14 cellular contexts compared by ENCODE assay signal in genomic region chr16:67930191-67930590, GRCh38. TPM values are rescaled to one million over a fixed set of nuclear protein-coding genes. Genes with fewer than 3 reads are reported as not detected.
DNase-seq lines count a peak whose midpoint lies in the region; ATAC-seq, FAIRE-seq and TF ChIP-seq lines count a peak whose summit lies in the region.
"Had no signal": no experiment of that assay in that cellular context is flagged by ENCODE, and none has a peak within 500 bp of the region (broad histone marks: within the 10 kb centered on the region; RNA-seq: fewer than 3 reads in every experiment).

No MANE protein-coding gene starts in this region.

- H3K9me3 ChIP-seq in GM12878 (replicated peaks; ENCODE audit: control insufficient read depth, insufficient read depth, low read length) (no peaks in the 10 kb centered on the region), pancreas (no peaks in the 10 kb centered on the region)

- ATAC-seq in activated CD8-positive, alpha-beta memory T cell treated with anti-CD3 and anti-CD28 coated beads, Interleukin-2, amount 10 ng/mL, durations not matched to agents 7 days and 5 days = no peak
- ATAC-seq in GM12878 = no peak
- ATAC-seq in pancreas = no peak
- ATAC-seq in GM21526 (IDR thresholded peaks at IDR 0.05; ENCODE audit: low FRiP score, unreplicated experiment) = no peak

- H3K27me3 ChIP-seq in GM12878 (replicated peaks in 1 of 2; ENCODE audit: control insufficient read depth in 2 of 2, insufficient read depth in 2 of 2, low read length in 1 of 2) (no peaks in the 10 kb centered on the region), pancreas (no peaks in the 10 kb centered on the region)

- no TSS peak for BruUV-seq in GM12878 (replicated peaks; lab: Mats Ljungman, UMichigan)
- no TSS peak for BruUV-seq in MCF 10A (replicated peaks; lab: Mats Ljungman, UMichigan)

- no peaks in the 10 kb centered on the region for H3K27me3 Mint-ChIP-seq in activated CD8-positive, alpha-beta memory T cell treated with anti-CD3 and anti-CD28 coated beads, Interleukin-2, amount 10 ng/mL, durations not matched to agents 7 days and 5 days
- H3K27me3 Mint-ChIP-seq in CD14-positive monocyte (ENCODE audit: low read depth in 3 of 3) = peaks cover 0 to 2% (median 0%) of the 10 kb centered on the region in 3 donors
- H3K27me3 Mint-ChIP-seq in MCF 10A (ENCODE audit: insufficient read depth, unreplicated experiment) = no peaks in the 10 kb centered on the region
- H3K27me3 Mint-ChIP-seq: CD4-positive, CD25-positive, alpha-beta regulatory T cell; IgD-negative memory B cell had no signal

- CTCF ChIA-PET in activated CD8-positive, alpha-beta memory T cell treated with anti-CD3 and anti-CD28 coated beads, Interleukin-2, amount 10 ng/mL, durations not matched to agents 7 days and 5 days (lab: Charles Lee) = interaction anchor here (1.3 to 2.0 kb wide), 2 partner anchors 47 to 115 kb away, joined by 4 to 12 read pairs; no protein-coding TSS in a partner anchor
- CTCF ChIA-PET in GM12878 (lab: Yijun Ruan, JAX) = interaction anchor here (0.6 to 3.7 kb wide), 4 partner anchors 16 to 257 kb away, joined by 3 to 18 read pairs (median 9); partner anchors contain the start of gene NRN1L
- CTCF ChIA-PET in MCF 10A (lab: Yijun Ruan, JAX) = interaction anchor here (0.6 to 6.1 kb wide), 6 partner anchors 12 to 409 kb away, joined by 3 to 67 read pairs (median 8); partner anchors contain the start of genes CTCF and NRN1L

- DNase-seq in activated CD8-positive, alpha-beta memory T cell treated with anti-CD3 and anti-CD28 coated beads, Interleukin-2, amount 10 ng/mL, durations not matched to agents 7 days and 5 days = peak; percentile 41
- no peak for DNase-seq in activated CD8-positive, alpha-beta memory T cell treated with anti-CD3 and anti-CD28 coated beads for 24 hours
- DNase-seq in CD14-positive monocyte (ENCODE audit: low spot score) (peak; percentile 44), GM12878 (ENCODE audit: low read depth, low spot score) (no peak), pancreas (peak in 1 of 6 donors; percentile 78), Ammon's horn (ENCODE audit: low spot score) (no peak), MCF 10A (ENCODE audit: unreplicated experiment) (no peak)
- DNase-seq: CD4-positive, CD25-positive, alpha-beta regulatory T cell; GM23248; KG1 had no signal

- in situ Hi-C loops in GM12878 (cut with MboI) = no loop called here

- SMC1A ChIA-PET in GM12878 (lab: Charles Lee; ENCODE audit: uncharacterized antibody, unreplicated experiment) = interaction anchor here (2.5 kb wide), 1 partner anchor 113 kb away, joined by 5 read pairs; no protein-coding TSS in a partner anchor

- no peak overlapping the region for H3K4me2 ChIP-seq in GM12878 (ENCODE audit: control insufficient read depth, insufficient read depth)

- RAD21 ChIA-PET in GM12878 (lab: Charles Lee; ENCODE audit: unreplicated experiment) = no interaction called here

- H3K36me3 Mint-ChIP-seq in activated CD8-positive, alpha-beta memory T cell treated with anti-CD3 and anti-CD28 coated beads, Interleukin-2, amount 10 ng/mL, durations not matched to agents 7 days and 5 days = peaks cover 17% of the 10 kb centered on the region
- H3K36me3 Mint-ChIP-seq in CD14-positive monocyte = peaks cover 48 to 81% of the 10 kb centered on the region in 2 donors
- H3K36me3 Mint-ChIP-seq in MCF 10A (ENCODE audit: insufficient read depth, unreplicated experiment) = peaks cover 33% of the 10 kb centered on the region

- no peak overlapping the region for H2AFZ ChIP-seq in GM12878 (ENCODE audit: control insufficient read depth, low read depth, low read length)
- H2AFZ ChIP-seq: GM23248 had no signal

- no peak for TF ChIP-seq EP300 in GM12878 (IDR thresholded peaks at IDR 0.05; ENCODE audit: borderline replicate concordance in 1 of 2, control insufficient read depth in 1 of 2, low read depth in 2 of 2, low read length in 2 of 2)

- H3K4me1 Mint-ChIP-seq in activated CD8-positive, alpha-beta memory T cell treated with anti-CD3 and anti-CD28 coated beads, Interleukin-2, amount 10 ng/mL, durations not matched to agents 7 days and 5 days = peaks cover 11% of the 10 kb centered on the region
- H3K4me1 Mint-ChIP-seq in CD14-positive monocyte (peaks cover 12% of the 10 kb centered on the region), MCF 10A (ENCODE audit: insufficient read depth, unreplicated experiment) (peaks cover 15% of the 10 kb centered on the region)

- H3K36me3 ChIP-seq in GM12878 (ENCODE audit: control insufficient read depth in 2 of 2, insufficient read depth in 2 of 2, low read length in 1 of 2) = peaks cover 19 to 39% of the 10 kb centered on the region in 2 experiments
- H3K36me3 ChIP-seq in pancreas = peaks cover 0 to 5% (median 0%) of the 10 kb centered on the region in 3 donors

- 95% methylated on average over 14 of the region's 14 CpGs for WGBS in GM12878 (ENCODE audit: insufficient coverage, insufficient replicate concordance, low lambda C conversion rate, missing lambda C conversion rate)
- WGBS in pancreas, 2 donors = 42 to 49% methylated on average over 14 of the region's 14 CpGs

- peak; percentile 56; the same call in 1 of the 2 replicates for TF ChIP-seq POLR2A in GM12878 (IDR thresholded peaks at IDR 0.05; ENCODE audit: low read depth, low read length)

- FAIRE-seq in GM12878 (lab: Jason Lieb, UNC) (no peak), pancreas (lab: Jason Lieb, UNC) (no peak)
- FAIRE-seq: A204.1, GM19239 had no signal

- intact Hi-C loops in CD14-positive monocyte (cut with micrococcal nuclease) (loop anchor here (5.0 to 10.0 kb wide), 3 partner anchors 33 to 115 kb away; partner anchors contain the start of gene EDC4 (in 1 of the 2)), GM12878 (cut with micrococcal nuclease; ENCODE audit: unreplicated experiment) (no loop called here), pancreas (cut with DNase I) (loop anchor here in 2 of 3 donors (5.0 to 10.0 kb wide), 4 partner anchors 33 to 405 kb away; partner anchors contain the start of genes NRN1L (in 1 of the 2) and RIPOR1 (in 1 of the 2)), MCF 10A (cut with micrococcal nuclease) (no loop called here)

- no peak overlapping the region for H3K9ac ChIP-seq in GM12878 (ENCODE audit: control insufficient read depth, insufficient read depth, low read length)
- H3K9ac ChIP-seq: GM23248 had no signal

- no peak for TF ChIP-seq RAD21 in GM12878 (IDR thresholded peaks at IDR 0.05; ENCODE audit: insufficient read depth, low read depth, low read length)

- peaks cover 6% of the 10 kb centered on the region for H3K79me2 ChIP-seq in GM12878 (ENCODE audit: control insufficient read depth, insufficient read depth, low read length)

- POLR2A ChIA-PET in GM12878 (lab: Charles Lee) (interaction anchor here (0.5 kb wide), 1 partner anchor 9 kb away, joined by 3 read pairs; no protein-coding TSS in a partner anchor), MCF 10A (lab: Yijun Ruan, JAX) (no interaction called here)

- H3K4me1 ChIP-seq in GM12878 (ENCODE audit: control insufficient read depth, insufficient read depth, low read length) (peaks cover 3% of the 10 kb centered on the region), pancreas (peaks cover 0 to 18% (median 8%) of the 10 kb centered on the region in 3 donors)

- no peak overlapping the region for H3K27ac Mint-ChIP-seq in activated CD8-positive, alpha-beta memory T cell treated with anti-CD3 and anti-CD28 coated beads, Interleukin-2, amount 10 ng/mL, durations not matched to agents 7 days and 5 days
- H3K27ac Mint-ChIP-seq in CD14-positive monocyte = no peak overlapping the region
- H3K27ac Mint-ChIP-seq in MCF 10A (ENCODE audit: low read depth, unreplicated experiment) = no peak overlapping the region
- H3K27ac Mint-ChIP-seq: CD4-positive, CD25-positive, alpha-beta regulatory T cell had no signal

- no peak overlapping the region for H3K4me3 ChIP-seq in GM12878
- H3K4me3 ChIP-seq in pancreas = peak overlapping the region; percentile 11 to 43 (median 43)
- H3K4me3 ChIP-seq: GM23248 had no signal

- H4K20me1 ChIP-seq in GM12878 (ENCODE audit: control insufficient read depth, insufficient read depth) = no peaks in the 10 kb centered on the region

- no peak overlapping the region for H3K4me3 Mint-ChIP-seq in activated CD8-positive, alpha-beta memory T cell treated with anti-CD3 and anti-CD28 coated beads, Interleukin-2, amount 10 ng/mL, durations not matched to agents 7 days and 5 days
- H3K4me3 Mint-ChIP-seq in CD14-positive monocyte (no peak overlapping the region), MCF 10A (ENCODE audit: unreplicated experiment) (no peak overlapping the region)
- H3K4me3 Mint-ChIP-seq: CD4-positive, CD25-positive, alpha-beta regulatory T cell; IgD-negative memory B cell had no signal

- TF ChIP-seq CTCF in CD14-positive monocyte (IDR thresholded peaks at IDR 0.05) (no peak), GM12878 (IDR thresholded peaks at IDR 0.05 in 2 of 3, conservative IDR thresholded peaks at IDR 0.05 in 1 of 3; ENCODE audit: control insufficient read depth in 2 of 3, extremely low read depth in 1 of 3, insufficient read depth in 1 of 3, low read depth in 3 of 3, low read length in 3 of 3) (no peak), pancreas (IDR thresholded peaks at IDR 0.05) (no peak), MCF 10A (IDR thresholded peaks at IDR 0.05; ENCODE audit: unreplicated experiment) (no peak)

- H3K27ac ChIP-seq in GM12878 (ENCODE audit: control insufficient read depth, insufficient read depth) (no peak overlapping the region), pancreas (peak overlapping the region; percentile 28 to 80 (median 74))
- H3K27ac ChIP-seq: GM23248 had no signal

- no peaks in the 10 kb centered on the region for H3K9me3 Mint-ChIP-seq in activated CD8-positive, alpha-beta memory T cell treated with anti-CD3 and anti-CD28 coated beads, Interleukin-2, amount 10 ng/mL, durations not matched to agents 7 days and 5 days (ENCODE audit: low read depth)
- H3K9me3 Mint-ChIP-seq in CD14-positive monocyte = peaks cover 0 to under 1% (median 0%) of the 10 kb centered on the region in 7 donors
- no peaks in the 10 kb centered on the region for H3K9me3 Mint-ChIP-seq in MCF 10A (ENCODE audit: unreplicated experiment)
- H3K9me3 Mint-ChIP-seq: IgD-negative memory B cell had no signal

RNA-seq across cellular contexts. Expression of gene CTRL, which starts 1.5 kb away (rescaled TPM):
- 1 to 10 TPM; 5.0 to 6.7 TPM for total RNA-seq in activated CD8-positive, alpha-beta memory T cell treated with anti-CD3 and anti-CD28 coated beads, Interleukin-2, amount 10 ng/mL, durations not matched to agents 7 days and 5 days
- polyA plus RNA-seq in CD14-positive monocyte (1 to 10 TPM in 1 of 2 donors, under 1 TPM in 1; 0.69 to 1.6 TPM), GM12878 (2011; rRNA removed) (0.32 and 1.3 TPM in 2 replicates), GM12878 (2014; fragmentation: Illumina TruSeq; extraction: Trizol) (0.46 and 1.5 TPM in 2 replicates), GM12878 (2014; fragmentation: Nextera tagmentation; extraction: Ambion mirVana) (1 to 10 TPM; 2.7 to 4.2 TPM), GM12878 (2014; rRNA removed) (2.0 and 2.8 TPM in 2 replicates), GM12878 (2016; fragmentation: Nextera tagmentation; extraction: Ambion mirVana) (1 to 10 TPM; 4.3 to 4.9 TPM), pancreas (100 to 1,000 TPM; 580 to 609 TPM)
- 2.5 and 3.6 TPM in 2 replicates for total RNA-seq in GM12878 (2013; cell fraction: nucleolus; rRNA removed)
- total RNA-seq in GM12878 (2014; rRNA removed) (1.5 and 2.6 TPM in 2 replicates), GM12878 (2014; rRNA removed; fragmentation: Illumina TruSeq; extraction: Trizol) (0.83 and 1.1 TPM in 2 replicates), GM12878 (2021) (2.0 and 3.6 TPM in 2 replicates), pancreas (1,000 to 10,000 TPM in 2 of 6 donors, 100 to 1,000 TPM in 4; 559 to 2,165 (median 815) TPM), MCF 10A (2022) (0.52 and 1.6 TPM in 2 replicates)
- polyA plus RNA-seq in GM12878 (2011; ENCODE audit: low read depth) = 2.5 TPM
- polyA plus RNA-seq in GM12878 (2011; cell fraction: cytosol; rRNA removed) = 2.4 and 3.0 TPM in 2 replicates
- polyA plus RNA-seq in GM12878 (2011; cell fraction: nucleus; rRNA removed) = 13.6 and 14.3 TPM in 2 replicates
- 1.4 and 7.4 TPM in 2 replicates for polyA plus RNA-seq in GM12878 (2012)
- 0.66 and 2.4 TPM in 2 replicates for polyA minus RNA-seq in GM12878 (2011; rRNA and poly(A)+ RNA removed)
- polyA minus RNA-seq in GM12878 (2011; cell fraction: cytosol; rRNA and poly(A)+ RNA removed) = 1.6 TPM in 1 of 2 replicates, not detected in the other
- 1.3 and 1.4 TPM in 2 replicates for polyA minus RNA-seq in GM12878 (2011; cell fraction: nucleus; rRNA and poly(A)+ RNA removed)
- total RNA-seq: GM23248 had no signal

RNA-seq across cellular contexts. Expression of gene PSMB10, which starts 6.5 kb away (rescaled TPM):
- 100 to 1,000 TPM; 250 to 296 TPM for total RNA-seq in activated CD8-positive, alpha-beta memory T cell treated with anti-CD3 and anti-CD28 coated beads, Interleukin-2, amount 10 ng/mL, durations not matched to agents 7 days and 5 days
- 100 to 1,000 TPM; 609 to 798 TPM for polyA plus RNA-seq in CD14-positive monocyte
- total RNA-seq in GM12878 (2013; cell fraction: nucleolus; rRNA removed) = 39.9 and 40.0 TPM in 2 replicates
- total RNA-seq in GM12878 (2014; rRNA removed) = 254 and 295 TPM in 2 replicates
- total RNA-seq in GM12878 (2014; rRNA removed; fragmentation: Illumina TruSeq; extraction: Trizol) = 97.2 and 108 TPM in 2 replicates
- total RNA-seq in GM12878 (2021) = 203 and 207 TPM in 2 replicates
- 72.9 TPM for polyA plus RNA-seq in GM12878 (2011; ENCODE audit: low read depth)
- polyA plus RNA-seq in GM12878 (2011; rRNA removed) = 32.0 and 70.6 TPM in 2 replicates
- 143 and 213 TPM in 2 replicates for polyA plus RNA-seq in GM12878 (2011; cell fraction: cytosol; rRNA removed)
- 119 and 159 TPM in 2 replicates for polyA plus RNA-seq in GM12878 (2011; cell fraction: nucleus; rRNA removed)
- 175 and 208 TPM in 2 replicates for polyA plus RNA-seq in GM12878 (2012)
- 2.8 and 24.1 TPM in 2 replicates for polyA plus RNA-seq in GM12878 (2014; fragmentation: Illumina TruSeq; extraction: Trizol)
- 10 to 100 TPM; 27.4 to 80.8 TPM for polyA plus RNA-seq in GM12878 (2014; fragmentation: Nextera tagmentation; extraction: Ambion mirVana)
- 193 and 227 TPM in 2 replicates for polyA plus RNA-seq in GM12878 (2014; rRNA removed)
- 100 to 1,000 TPM; 266 to 308 TPM for polyA plus RNA-seq in GM12878 (2016; fragmentation: Nextera tagmentation; extraction: Ambion mirVana)
- polyA minus RNA-seq in GM12878 (2011; rRNA and poly(A)+ RNA removed) = 36.1 and 94.3 TPM in 2 replicates
- 78.3 and 81.0 TPM in 2 replicates for polyA minus RNA-seq in GM12878 (2011; cell fraction: cytosol; rRNA and poly(A)+ RNA removed)
- 42.3 and 71.6 TPM in 2 replicates for polyA minus RNA-seq in GM12878 (2011; cell fraction: nucleus; rRNA and poly(A)+ RNA removed)
- total RNA-seq in pancreas = 10 to 100 TPM; 40.0 to 62.2 (median 51.3) TPM
- polyA plus RNA-seq in pancreas = 100 to 1,000 TPM in 1 of 2 donors, 10 to 100 TPM in 1; 65.7 to 195 TPM
- 20.3 and 32.7 TPM in 2 replicates for total RNA-seq in MCF 10A (2022)

RNA-seq across cellular contexts. Expression of gene LCAT, which starts 13.7 kb away (rescaled TPM):
- total RNA-seq in activated CD8-positive, alpha-beta memory T cell treated with anti-CD3 and anti-CD28 coated beads, Interleukin-2, amount 10 ng/mL, durations not matched to agents 7 days and 5 days = 10 to 100 TPM; 15.6 to 22.7 TPM
- polyA plus RNA-seq in CD14-positive monocyte (under 1 TPM in 1 of 2 donors, not detected in 1; 0.17 TPM), GM12878 (2011; rRNA removed) (1.2 and 2.6 TPM in 2 replicates), GM12878 (2014; fragmentation: Illumina TruSeq; extraction: Trizol) (0.92 and 3.4 TPM in 2 replicates), GM12878 (2014; fragmentation: Nextera tagmentation; extraction: Ambion mirVana) (under 1 TPM; 0.61 to 0.71 TPM), GM12878 (2014; rRNA removed) (6.5 and 11.7 TPM in 2 replicates), GM12878 (2016; fragmentation: Nextera tagmentation; extraction: Ambion mirVana) (1 to 10 TPM; 3.3 TPM), pancreas (10 to 100 TPM; 54.3 to 65.5 TPM)
- total RNA-seq in GM12878 (2013; cell fraction: nucleolus; rRNA removed) = 13.4 and 18.7 TPM in 2 replicates
- total RNA-seq in GM12878 (2014; rRNA removed) (3.8 and 5.2 TPM in 2 replicates), GM12878 (2014; rRNA removed; fragmentation: Illumina TruSeq; extraction: Trizol) (2.3 and 3.1 TPM in 2 replicates), GM12878 (2021) (8.2 and 11.7 TPM in 2 replicates), pancreas (10 to 100 TPM in 2 of 6 donors, 1 to 10 TPM in 4; 2.8 to 12.4 (median 8.5) TPM), MCF 10A (2022) (35.3 and 44.5 TPM in 2 replicates)
- polyA plus RNA-seq in GM12878 (2011; ENCODE audit: low read depth) = 4.3 TPM
- 1.9 and 3.1 TPM in 2 replicates for polyA plus RNA-seq in GM12878 (2011; cell fraction: cytosol; rRNA removed)
- 30.9 and 31.6 TPM in 2 replicates for polyA plus RNA-seq in GM12878 (2011; cell fraction: nucleus; rRNA removed)
- 9.7 and 9.9 TPM in 2 replicates for polyA plus RNA-seq in GM12878 (2012)
- polyA minus RNA-seq in GM12878 (2011; rRNA and poly(A)+ RNA removed) = 0.51 and 1.5 TPM in 2 replicates
- polyA minus RNA-seq in GM12878 (2011; cell fraction: cytosol; rRNA and poly(A)+ RNA removed) = 2.0 and 2.4 TPM in 2 replicates
- polyA minus RNA-seq in GM12878 (2011; cell fraction: nucleus; rRNA and poly(A)+ RNA removed) = 2.1 and 6.4 TPM in 2 replicates

RNA-seq across cellular contexts. Expression of gene PSKH1, which starts 37.1 kb away (rescaled TPM):
- 10 to 100 TPM; 21.0 to 21.6 TPM for total RNA-seq in activated CD8-positive, alpha-beta memory T cell treated with anti-CD3 and anti-CD28 coated beads, Interleukin-2, amount 10 ng/mL, durations not matched to agents 7 days and 5 days
- 10 to 100 TPM; 11.0 to 19.7 TPM for polyA plus RNA-seq in CD14-positive monocyte
- 18.8 and 22.7 TPM in 2 replicates for total RNA-seq in GM12878 (2013; cell fraction: nucleolus; rRNA removed)
- total RNA-seq in GM12878 (2014; rRNA removed) = 5.0 and 7.3 TPM in 2 replicates
- total RNA-seq in GM12878 (2014; rRNA removed; fragmentation: Illumina TruSeq; extraction: Trizol) = 6.7 and 7.2 TPM in 2 replicates
- total RNA-seq in GM12878 (2021) = 17.2 and 18.9 TPM in 2 replicates
- 3.8 TPM for polyA plus RNA-seq in GM12878 (2011; ENCODE audit: low read depth)
- 3.1 and 7.5 TPM in 2 replicates for polyA plus RNA-seq in GM12878 (2011; rRNA removed)
- 11.2 and 13.6 TPM in 2 replicates for polyA plus RNA-seq in GM12878 (2011; cell fraction: cytosol; rRNA removed)
- 20.1 and 21.5 TPM in 2 replicates for polyA plus RNA-seq in GM12878 (2011; cell fraction: nucleus; rRNA removed)
- 7.8 and 8.9 TPM in 2 replicates for polyA plus RNA-seq in GM12878 (2012)
- polyA plus RNA-seq in GM12878 (2014; fragmentation: Illumina TruSeq; extraction: Trizol) = 2.3 and 8.1 TPM in 2 replicates
- polyA plus RNA-seq in GM12878 (2014; fragmentation: Nextera tagmentation; extraction: Ambion mirVana) = 1 to 10 TPM in 1 of 2 experiments, under 1 TPM in 1; 0.63 to 1.2 TPM
- polyA plus RNA-seq in GM12878 (2014; rRNA removed) = 12.8 and 14.1 TPM in 2 replicates
- 10 to 100 TPM; 13.9 to 20.4 TPM for polyA plus RNA-seq in GM12878 (2016; fragmentation: Nextera tagmentation; extraction: Ambion mirVana)
- polyA minus RNA-seq in GM12878 (2011; rRNA and poly(A)+ RNA removed) = 11.0 and 21.4 TPM in 2 replicates
- 5.2 and 5.3 TPM in 2 replicates for polyA minus RNA-seq in GM12878 (2011; cell fraction: cytosol; rRNA and poly(A)+ RNA removed)
- 5.9 and 12.6 TPM in 2 replicates for polyA minus RNA-seq in GM12878 (2011; cell fraction: nucleus; rRNA and poly(A)+ RNA removed)
- total RNA-seq in pancreas = 10 to 100 TPM; 13.9 to 17.7 (median 15.7) TPM
- polyA plus RNA-seq in pancreas = 10 to 100 TPM; 12.7 to 15.9 TPM
- total RNA-seq in MCF 10A (2022) = 21.7 and 27.9 TPM in 2 replicates

RNA-seq across cellular contexts. Expression of gene SLC12A4, which starts 38.2 kb away (rescaled TPM):
- total RNA-seq in activated CD8-positive, alpha-beta memory T cell treated with anti-CD3 and anti-CD28 coated beads, Interleukin-2, amount 10 ng/mL, durations not matched to agents 7 days and 5 days = 10 to 100 TPM; 47.7 to 51.2 TPM
- 1 to 10 TPM; 7.3 to 7.7 TPM for polyA plus RNA-seq in CD14-positive monocyte
- 63.1 and 79.0 TPM in 2 replicates for total RNA-seq in GM12878 (2013; cell fraction: nucleolus; rRNA removed)
- 13.7 and 14.5 TPM in 2 replicates for total RNA-seq in GM12878 (2014; rRNA removed)
- 9.2 and 11.3 TPM in 2 replicates for total RNA-seq in GM12878 (2014; rRNA removed; fragmentation: Illumina TruSeq; extraction: Trizol)
- total RNA-seq in GM12878 (2021) = 33.9 and 39.9 TPM in 2 replicates
- polyA plus RNA-seq in GM12878 (2011; ENCODE audit: low read depth) = 10.0 TPM
- polyA plus RNA-seq in GM12878 (2011; rRNA removed) = 6.8 and 14.0 TPM in 2 replicates
- 16.1 and 17.3 TPM in 2 replicates for polyA plus RNA-seq in GM12878 (2011; cell fraction: cytosol; rRNA removed)
- 100 and 120 TPM in 2 replicates for polyA plus RNA-seq in GM12878 (2011; cell fraction: nucleus; rRNA removed)
- polyA plus RNA-seq in GM12878 (2012) = 24.8 and 27.4 TPM in 2 replicates
- polyA plus RNA-seq in GM12878 (2014; fragmentation: Illumina TruSeq; extraction: Trizol) = 11.5 and 14.0 TPM in 2 replicates
- 1 to 10 TPM in 1 of 2 experiments, under 1 TPM in 1; 0.95 to 1.7 TPM for polyA plus RNA-seq in GM12878 (2014; fragmentation: Nextera tagmentation; extraction: Ambion mirVana)
- polyA plus RNA-seq in GM12878 (2014; rRNA removed) = 17.5 and 18.7 TPM in 2 replicates
- polyA plus RNA-seq in GM12878 (2016; fragmentation: Nextera tagmentation; extraction: Ambion mirVana) = 10 to 100 TPM; 18.6 to 18.7 TPM
- polyA minus RNA-seq in GM12878 (2011; rRNA and poly(A)+ RNA removed) = 28.6 and 29.4 TPM in 2 replicates
- polyA minus RNA-seq in GM12878 (2011; cell fraction: cytosol; rRNA and poly(A)+ RNA removed) = 8.3 and 10.0 TPM in 2 replicates
- 32.5 and 41.5 TPM in 2 replicates for polyA minus RNA-seq in GM12878 (2011; cell fraction: nucleus; rRNA and poly(A)+ RNA removed)
- 10 to 100 TPM; 15.8 to 46.4 (median 27.9) TPM for total RNA-seq in pancreas
- 10 to 100 TPM; 21.0 to 44.8 TPM for polyA plus RNA-seq in pancreas
- 107 TPM in 2 replicates for total RNA-seq in MCF 10A (2022)

Comparison
In these comparisons a context has a peak if more than half of its experiments do, and no peak if none do; other contexts are left out.
1. DNase-seq: peak in activated CD8-positive, alpha-beta memory T cell treated with anti-CD3 and anti-CD28 coated beads, Interleukin-2, amount 10 ng/mL, durations not matched to agents 7 days and 5 days (single experiment) and CD14-positive monocyte (single experiment); none in activated CD8-positive, alpha-beta memory T cell treated with anti-CD3 and anti-CD28 coated beads for 24 hours (single experiment), GM12878 (single experiment), Ammon's horn (single experiment) and MCF 10A (single experiment).
2. RNA of gene CTRL, which starts 1.5 kb away (total RNA-seq): 559 to 2,165 TPM in pancreas; 5.0 to 6.7 TPM in activated CD8-positive, alpha-beta memory T cell treated with anti-CD3 and anti-CD28 coated beads, Interleukin-2, amount 10 ng/mL, durations not matched to agents 7 days and 5 days, 0.83 to 3.6 TPM in GM12878 and 0.52 to 1.6 TPM in MCF 10A; every median in the first group is over 10 times any median in the second.
3. intact Hi-C loops: an anchor here in CD14-positive monocyte (5.0 to 10.0 kb wide) and pancreas (5.0 to 10.0 kb wide); none called in GM12878 and MCF 10A.